8 cellular contexts compared by ENCODE assay signal in genomic region chr17:8153957-8154607, GRCh38. TPM values are rescaled to one million over a fixed set of nuclear protein-coding genes. Genes with fewer than 3 reads are reported as not detected.
DNase-seq lines count a peak whose midpoint lies in the region; ATAC-seq and TF ChIP-seq lines count a peak whose summit lies in the region.

No MANE protein-coding gene starts in this region.

- no peaks in the 10 kb centered on the region for H3K9me3 Mint-ChIP-seq in activated T-helper 17 cell treated with anti-CD3 and anti-CD28 coated beads, Interleukin-2, amount 50 U/mL, for 72 hours

- TF ChIP-seq CTCF in AG10803 (conservative IDR thresholded peaks at IDR 0.05; ENCODE audit: low read length): no peak
- TF ChIP-seq CTCF in HEK293 (tag by site-specific recombination; IDR thresholded peaks at IDR 0.05): no peak
- no peak for TF ChIP-seq CTCF in Peyer's patch (IDR thresholded peaks at IDR 0.05)
- TF ChIP-seq CTCF in esophagus squamous epithelium (IDR thresholded peaks at IDR 0.05): no peak

- peaks cover 12% of the 10 kb centered on the region for H3K36me3 Mint-ChIP-seq in activated T-helper 17 cell treated with anti-CD3 and anti-CD28 coated beads, Interleukin-2, amount 50 U/mL, for 72 hours (ENCODE audit: low read depth)

- H3K27ac Mint-ChIP-seq in activated T-helper 17 cell treated with anti-CD3 and anti-CD28 coated beads, Interleukin-2, amount 50 U/mL, for 72 hours: no peak overlapping the region

- peaks cover 33% of the 10 kb centered on the region for H3K4me1 Mint-ChIP-seq in activated T-helper 17 cell treated with anti-CD3 and anti-CD28 coated beads, Interleukin-2, amount 50 U/mL, for 72 hours

- intact Hi-C loops in esophagus squamous epithelium (cut with DNase I): no loop called here

- ATAC-seq in activated T-helper 17 cell treated with anti-CD3 and anti-CD28 coated beads, Interleukin-2, amount 50 U/mL, for 72 hours (replicated peaks): peak; percentile 27
- no peak for ATAC-seq in HG02610 (IDR thresholded peaks at IDR 0.05; ENCODE audit: unreplicated experiment)

- CTCF ChIA-PET in HEK293 (lab: Yijun Ruan, JAX): interaction anchor here (0.6 to 7.3 kb wide), 11 partner anchors 15 to 1362 kb away, joined by 3 to 91 read pairs (median 4); partner anchors contain the start of genes ALOX12B and ALOXE3

- H3K27me3 ChIP-seq in Peyer's patch: no peaks in the 10 kb centered on the region
- H3K27me3 ChIP-seq in esophagus squamous epithelium: no peaks in the 10 kb centered on the region
- H3K27me3 ChIP-seq in muscle layer of duodenum (ENCODE audit: low read depth, low read length): no peaks in the 10 kb centered on the region

- peak overlapping the region; percentile 74 for H3K27ac ChIP-seq in HEK293 (ENCODE audit: extremely low read depth, low read depth, low read length)
- H3K27ac ChIP-seq in Peyer's patch: peak overlapping the region; percentile 91 to 99 (median 99)
- peak overlapping the region; percentile 99 to 100 (median 100) for H3K27ac ChIP-seq in esophagus squamous epithelium
- peak overlapping the region; percentile 100 for H3K27ac ChIP-seq in muscle layer of duodenum (ENCODE audit: low read length)

- POLR2A ChIA-PET in HEK293 (lab: Yijun Ruan, JAX): interaction anchor here (0.6 to 2.0 kb wide), 15 partner anchors 9 to 297 kb away, joined by 3 to 16 read pairs (median 4); partner anchors contain the start of genes ALOXE3, AURKB, BORCS6 and KRABD2

- H3K27me3 Mint-ChIP-seq in activated T-helper 17 cell treated with anti-CD3 and anti-CD28 coated beads, Interleukin-2, amount 50 U/mL, for 72 hours: no peaks in the 10 kb centered on the region

- H3K36me3 ChIP-seq in HEK293 (ENCODE audit: control insufficient read depth in 2 of 2, insufficient read depth in 1 of 2, low read length in 2 of 2): peaks cover 4 to 21% of the 10 kb centered on the region in 2 experiments; a peak in 2 of 3 replicates
- peaks cover 0 to 20% (median 0%) of the 10 kb centered on the region in 3 donors for H3K36me3 ChIP-seq in Peyer's patch
- peaks cover 15 to 29% (median 23%) of the 10 kb centered on the region in 3 donors for H3K36me3 ChIP-seq in esophagus squamous epithelium
- peaks cover 16 to 42% of the 10 kb centered on the region in 2 donors for H3K36me3 ChIP-seq in muscle layer of duodenum (ENCODE audit: control insufficient read depth in 1 of 2, insufficient read depth in 2 of 2, low read length in 2 of 2)

- H3K4me1 ChIP-seq in HEK293 (ENCODE audit: control insufficient read depth, insufficient read depth, low read length) (peaks cover 25% of the 10 kb centered on the region), Peyer's patch (peaks cover 2 to 40% (median 33%) of the 10 kb centered on the region in 4 donors), esophagus squamous epithelium (peaks cover 28 to 82% (median 48%) of the 10 kb centered on the region in 3 donors), muscle layer of duodenum (ENCODE audit: control insufficient read depth in 1 of 2, insufficient read depth in 2 of 2, low read length in 2 of 2) (peaks cover 13 to 36% of the 10 kb centered on the region in 2 donors)

- 2 to 12% methylated on average over 8 to 11 of the region's 22 CpGs for WGBS in esophagus squamous epithelium, 2 donors

- H3K9me3 ChIP-seq in HEK293 (ENCODE audit: control insufficient read depth, insufficient read depth, low read depth, low read length) (no peaks in the 10 kb centered on the region), Peyer's patch (no peaks in the 10 kb centered on the region), esophagus squamous epithelium (no peaks in the 10 kb centered on the region), muscle layer of duodenum (ENCODE audit: control insufficient read depth in 1 of 2, low read length in 2 of 2) (no peaks in the 10 kb centered on the region)

- no peak overlapping the region for H3K4me3 Mint-ChIP-seq in activated T-helper 17 cell treated with anti-CD3 and anti-CD28 coated beads, Interleukin-2, amount 50 U/mL, for 72 hours

- TF ChIP-seq POLR2A in Peyer's patch (IDR thresholded peaks at IDR 0.05): peak; percentile 22 to 72
- TF ChIP-seq POLR2A in esophagus squamous epithelium (IDR thresholded peaks at IDR 0.05): peak in 3 of 4 donors; percentile 63 to 89 (median 87)

- H3K4me3 ChIP-seq in AG10803 (ENCODE audit: low read length) (peak overlapping the region; percentile 51), HEK293 (ENCODE audit: low read depth, low read length) (peak overlapping the region; percentile 13), Peyer's patch (peak overlapping the region; percentile 54 to 89 (median 64)), esophagus squamous epithelium (peak overlapping the region; percentile 66 to 94 (median 82)), muscle layer of duodenum (ENCODE audit: low read depth in 1 of 2, low read length in 2 of 2) (peak overlapping the region; percentile 91 to 98)

- DNase-seq in AG10803 (ENCODE audit: low read depth) (peak; percentile 99), Peyer's patch (peak; percentile 88 to 100 (median 98)), esophagus squamous epithelium (lab: John Stamatoyannopoulos, UW) (peak; percentile 78)
- DNase-seq in stimulated activated CD8-positive, alpha-beta memory T cell treated with anti-CD3 and anti-CD28 coated beads, Interleukin-4, amount 100 ng/mL, for 1 hour (ENCODE audit: low read depth in 2 of 2, low spot score in 1 of 2): peak; percentile 68 to 80

TF ChIP-seq in HEK293, 187 proteins besides CTCF, POLR2A, EP300 and RAD21 (continues in another document):
- TF ChIP-seq ZNF596 (tag by site-specific recombination; IDR thresholded peaks at IDR 0.05) (no peak), ZEB2 (tag by site-specific recombination; IDR thresholded peaks at IDR 0.05) (peak; percentile 56; the same call in 1 of the 2 replicates), HIC1 (tag by site-specific recombination; IDR thresholded peaks at IDR 0.05) (peak; percentile 96), EGR2 (tag by site-specific recombination; IDR thresholded peaks at IDR 0.05; ENCODE audit: low read depth) (peak; percentile 89), ZNF354C (tag by site-specific recombination; IDR thresholded peaks at IDR 0.05; ENCODE audit: borderline replicate concordance, low read depth) (no peak), ZNF544 (tag by site-specific recombination; IDR thresholded peaks at IDR 0.05) (no peak), ZNF843 (tag by site-specific recombination; IDR thresholded peaks at IDR 0.05) (peak; percentile 78), ZNF2 (tag by site-specific recombination; IDR thresholded peaks at IDR 0.05) (no peak)

RNA-seq across cellular contexts. Expression of gene PER1, which starts 1.9 kb away (rescaled TPM):
- 100 to 1,000 TPM in 3 of 4 donors, 10 to 100 TPM in 1; 67.6 to 143 (median 119) TPM for total RNA-seq in Peyer's patch
- total RNA-seq in activated T-helper 17 cell treated with anti-CD3 and anti-CD28 coated beads, Interleukin-2, amount 50 U/mL, for 72 hours: 100 to 1,000 TPM in 1 of 2 donors, 10 to 100 TPM in 1; 52.0 to 269 TPM
- total RNA-seq in esophagus squamous epithelium: 10 to 100 TPM; 33.6 to 95.0 (median 56.3) TPM

RNA-seq across cellular contexts. Expression of gene VAMP2, which starts 8.7 kb away (rescaled TPM):
- total RNA-seq in Peyer's patch: 10 to 100 TPM; 10.7 to 40.2 (median 32.4) TPM
- 10 to 100 TPM; 41.7 to 66.2 TPM for total RNA-seq in activated T-helper 17 cell treated with anti-CD3 and anti-CD28 coated beads, Interleukin-2, amount 50 U/mL, for 72 hours
- 10 to 100 TPM in 3 of 4 donors, 1 to 10 TPM in 1; 6.2 to 20.4 (median 12.0) TPM for total RNA-seq in esophagus squamous epithelium

RNA-seq across cellular contexts. Expression of gene TMEM107, which starts 22.1 kb away (rescaled TPM):
- total RNA-seq in Peyer's patch (10 to 100 TPM in 3 of 4 donors, 1 to 10 TPM in 1; 6.5 to 27.2 (median 16.4) TPM), esophagus squamous epithelium (10 to 100 TPM; 12.7 to 21.7 (median 15.5) TPM)
- total RNA-seq in activated T-helper 17 cell treated with anti-CD3 and anti-CD28 coated beads, Interleukin-2, amount 50 U/mL, for 72 hours: 10 to 100 TPM; 43.3 to 45.3 TPM

RNA-seq across cellular contexts. Expression of gene HES7, which starts 30.2 kb away (rescaled TPM):
- not detected for total RNA-seq in Peyer's patch
- 10 to 100 TPM in 1 of 2 donors, 1 to 10 TPM in 1; 2.9 to 10.0 TPM for total RNA-seq in activated T-helper 17 cell treated with anti-CD3 and anti-CD28 coated beads, Interleukin-2, amount 50 U/mL, for 72 hours
- total RNA-seq in esophagus squamous epithelium: not detected

RNA-seq across cellular contexts. Expression of gene ALOXE3, which starts 35.8 kb away (rescaled TPM):
- not detected for total RNA-seq in Peyer's patch
- 1 to 10 TPM in 1 of 2 donors, under 1 TPM in 1; 0.13 to 1.3 TPM for total RNA-seq in activated T-helper 17 cell treated with anti-CD3 and anti-CD28 coated beads, Interleukin-2, amount 50 U/mL, for 72 hours
- total RNA-seq in esophagus squamous epithelium: 1 to 10 TPM in 2 of 4 donors, under 1 TPM in 1, not detected in 1; 0.30 to 8.8 (median 2.2) TPM

Comparison
In these comparisons a context has a peak if more than half of its experiments do, and no peak if none do; other contexts are left out.
1. H3K4me3 ChIP-seq: peak in every context shown above with its lines; median percentile 94 in muscle layer of duodenum; 82 in esophagus squamous epithelium; 64 in Peyer's patch; 51 in AG10803; 13 in HEK293.